ENCODE assay signal across 13 cellular contexts in genomic region chr15:71588746-71589145, GRCh38.
DNase-seq lines count a peak whose midpoint lies in the region; ATAC-seq and TF ChIP-seq lines count a peak whose summit lies in the region.
"Had no signal": no experiment of that assay in that cellular context is flagged by ENCODE, and none has a peak within 500 bp of the region (broad histone marks: within the 10 kb centered on the region; RNA-seq: fewer than 3 reads in every experiment).

No MANE protein-coding gene starts in this region.

- BruUV-seq in Caco-2 (replicated peaks; lab: Mats Ljungman, UMichigan) = no TSS peak

- TF ChIP-seq CTCF in Caco-2 (IDR thresholded peaks at IDR 0.05; ENCODE audit: insufficient read depth in 1 of 2, low read depth in 1 of 2, low read length in 1 of 2, severe bottlenecking in 1 of 2, unreplicated experiment in 1 of 2) (no peak), choroid plexus epithelial cell (conservative IDR thresholded peaks at IDR 0.05; ENCODE audit: low read depth, low read length) (no peak), left lung (IDR thresholded peaks at IDR 0.05) (no peak), right atrium auricular region (IDR thresholded peaks at IDR 0.05) (no peak)

- H3K9me3 Mint-ChIP-seq in Caco-2 (ENCODE audit: unreplicated experiment) = peaks cover 11% of the 10 kb centered on the region
- H3K9me3 Mint-ChIP-seq in immature natural killer cell = peaks cover 1 to 15% (median 12%) of the 10 kb centered on the region in 6 donors

- H3K4me3 Mint-ChIP-seq in Caco-2 (ENCODE audit: unreplicated experiment) = peak overlapping the region; percentile 22
- no peak overlapping the region for H3K4me3 Mint-ChIP-seq in immature natural killer cell
- H3K4me3 Mint-ChIP-seq: activated naive CD4-positive, alpha-beta T cell treated with anti-CD3 and anti-CD28 coated beads, Interleukin-2, amount 50 U/mL, for 24 hours had no signal

- H3K4me3 ChIP-seq in Caco-2 (ENCODE audit: low read depth, low read length) = no peak overlapping the region
- H3K4me3 ChIP-seq in MG63 = no peak overlapping the region
- H3K4me3 ChIP-seq in choroid plexus epithelial cell (ENCODE audit: low read depth, low read length) = no peak overlapping the region
- no peak overlapping the region for H3K4me3 ChIP-seq in left lung
- no peak overlapping the region for H3K4me3 ChIP-seq in right atrium auricular region
- H3K4me3 ChIP-seq: BLaER1 treated with 17β-estradiol and CSF1 and Interleukin-3, amounts not matched to agents 10 nM and 100 nM had no signal

- POLR2A ChIA-PET in Caco-2 (lab: Charles Lee) = no interaction called here

- no peaks in the 10 kb centered on the region for H3K36me3 ChIP-seq in Caco-2 (ENCODE audit: control insufficient read depth, insufficient read depth, low read length)
- no peaks in the 10 kb centered on the region for H3K36me3 ChIP-seq in MG63
- no peaks in the 10 kb centered on the region for H3K36me3 ChIP-seq in left lung
- H3K36me3 ChIP-seq in right atrium auricular region = no peaks in the 10 kb centered on the region
- H3K36me3 ChIP-seq: BLaER1 treated with 17β-estradiol and CSF1 and Interleukin-3, amounts not matched to agents 10 nM and 100 nM had no signal

- H3K36me3 Mint-ChIP-seq in Caco-2 (ENCODE audit: insufficient read depth, unreplicated experiment) = no peaks in the 10 kb centered on the region
- peaks cover 0 to 6% (median 4%) of the 10 kb centered on the region in 3 donors for H3K36me3 Mint-ChIP-seq in immature natural killer cell

- H3K27ac ChIP-seq in left lung (no peak overlapping the region), right atrium auricular region (no peak overlapping the region)
- H3K27ac ChIP-seq: BLaER1 treated with 17β-estradiol and CSF1 and Interleukin-3, amounts not matched to agents 10 nM and 100 nM had no signal

- intact Hi-C loops in Caco-2 (cut with micrococcal nuclease; ENCODE audit: unreplicated experiment) = no loop called here
- intact Hi-C loops in left lung (cut with DNase I) = no loop called here

- H3K4me1 ChIP-seq in Caco-2 = no peaks in the 10 kb centered on the region
- no peaks in the 10 kb centered on the region for H3K4me1 ChIP-seq in left lung
- H3K4me1 ChIP-seq in right atrium auricular region = no peaks in the 10 kb centered on the region
- H3K4me1 ChIP-seq: BLaER1 treated with 17β-estradiol and CSF1 and Interleukin-3, amounts not matched to agents 10 nM and 100 nM had no signal

- H3K27ac Mint-ChIP-seq in Caco-2 (ENCODE audit: unreplicated experiment) = peak overlapping the region; percentile 76
- H3K27ac Mint-ChIP-seq in immature natural killer cell = no peak overlapping the region
- H3K27ac Mint-ChIP-seq: activated naive CD4-positive, alpha-beta T cell treated with anti-CD3 and anti-CD28 coated beads, Interleukin-2, amount 50 U/mL, for 24 hours had no signal

- peaks cover 12% of the 10 kb centered on the region for H3K4me1 Mint-ChIP-seq in Caco-2 (ENCODE audit: low read depth, unreplicated experiment)
- no peaks in the 10 kb centered on the region for H3K4me1 Mint-ChIP-seq in immature natural killer cell
- H3K4me1 Mint-ChIP-seq: activated naive CD4-positive, alpha-beta T cell treated with anti-CD3 and anti-CD28 coated beads, Interleukin-2, amount 50 U/mL, for 24 hours had no signal

- CTCF ChIA-PET in Caco-2 (lab: Charles Lee) = no interaction called here

- H3K27me3 ChIP-seq in Caco-2 (replicated peaks; ENCODE audit: control insufficient read depth, insufficient read depth, low read length) (no peaks in the 10 kb centered on the region), MG63 (no peaks in the 10 kb centered on the region), left lung (no peaks in the 10 kb centered on the region), right atrium auricular region (no peaks in the 10 kb centered on the region)
- H3K27me3 ChIP-seq: BLaER1 treated with 17β-estradiol and CSF1 and Interleukin-3, amounts not matched to agents 10 nM and 100 nM had no signal

- DNase-seq in Caco-2 = no peak
- peak; percentile 16 for DNase-seq in MG63
- DNase-seq in choroid plexus epithelial cell (ENCODE audit: low read depth) = peak; percentile 75
- no peak for DNase-seq in left lung
- no peak for DNase-seq in immature natural killer cell
- DNase-seq in epidermal melanocyte (ENCODE audit: insufficient read length, low spot score) = no peak
- no peak for DNase-seq in NOMO-1 treated with DMSO at 0.1 percent for 48 hours (lab: John Stamatoyannopoulos, UW; ENCODE audit: unreplicated experiment)
- DNase-seq in right atrium auricular region (ENCODE audit: low spot score) = no peak
- DNase-seq: activated CD4-positive, alpha-beta T cell treated with anti-CD3 and anti-CD28 coated beads, Interleukin-2, amount 50 U/mL, for 1 hour; effector memory CD4-positive, alpha-beta T cell; NCI-H524 had no signal

- peak; percentile 49 for ATAC-seq in left lung

- H3K27me3 Mint-ChIP-seq in Caco-2 (ENCODE audit: insufficient read depth, unreplicated experiment) (no peaks in the 10 kb centered on the region), immature natural killer cell (ENCODE audit: low read depth in 3 of 3) (peaks cover 0 to 13% (median 8%) of the 10 kb centered on the region in 3 donors)

- H3K9me3 ChIP-seq in Caco-2 = no peaks in the 10 kb centered on the region
- H3K9me3 ChIP-seq in MG63 = peaks cover 13% of the 10 kb centered on the region
- H3K9me3 ChIP-seq in left lung = peaks cover 0 to 24% of the 10 kb centered on the region in 2 donors
- peaks cover 0 to 24% of the 10 kb centered on the region in 2 donors for H3K9me3 ChIP-seq in right atrium auricular region

Comparison
In these comparisons a context has a peak if more than half of its experiments do, and no peak if none do; other contexts are left out.
1. DNase-seq: peak in MG63 (single experiment) and choroid plexus epithelial cell (single experiment); none in Caco-2 (0 of 2), left lung (0 of 2), immature natural killer cell (0 of 3), epidermal melanocyte (single experiment), NOMO-1 treated with DMSO at 0.1 percent for 48 hours (single experiment) and right atrium auricular region (single experiment).